Comparison of ENCODE assay signal across 1 cellular context in genomic region chr2:241770936-241771285, GRCh38.
TF ChIP-seq lines count a peak whose summit lies in the region.

No MANE protein-coding gene starts in this region.

TF ChIP-seq in HepG2, 621 proteins besides CTCF, POLR2A, EP300 and RAD21 (continues in another document):
- TF ChIP-seq ZHX1 (CRISPR knock-in tag; IDR thresholded peaks at IDR 0.05; ENCODE audit: low read depth), result no peak
- 0 out of 2 replicates have a peak, but pooled peaks have one; percentile 12 for TF ChIP-seq ZNF260 (CRISPR knock-in tag; IDR thresholded peaks at IDR 0.05; ENCODE audit: borderline replicate concordance, low read depth)
- no peak for TF ChIP-seq HBP1 (CRISPR knock-in tag; IDR thresholded peaks at IDR 0.05; ENCODE audit: low read depth)
- TF ChIP-seq JUN (CRISPR knock-in tag; IDR thresholded peaks at IDR 0.05), result no peak
- no peak for TF ChIP-seq ZNF124 (CRISPR knock-in tag; IDR thresholded peaks at IDR 0.05)
- no peak for TF ChIP-seq AKAP8 (CRISPR knock-in tag; IDR thresholded peaks at IDR 0.05)
- TF ChIP-seq ZNF737 (CRISPR knock-in tag; IDR thresholded peaks at IDR 0.05; ENCODE audit: borderline replicate concordance), result peak; percentile 62; the same call in 1 of the 2 replicates
- TF ChIP-seq ZNF510 (CRISPR knock-in tag; IDR thresholded peaks at IDR 0.05; ENCODE audit: low read depth), result no peak
- TF ChIP-seq TIGD3 (CRISPR knock-in tag; IDR thresholded peaks at IDR 0.05; ENCODE audit: borderline replicate concordance), result no peak
- TF ChIP-seq ZNF552 (CRISPR knock-in tag; IDR thresholded peaks at IDR 0.05; ENCODE audit: borderline replicate concordance), result no peak
- no peak for TF ChIP-seq REST (IDR thresholded peaks at IDR 0.05; ENCODE audit: borderline replicate concordance in 1 of 2, low read depth in 1 of 2, low read length in 2 of 2)
- TF ChIP-seq KLF6 (CRISPR knock-in tag; IDR thresholded peaks at IDR 0.05), result no peak; the same call in 1 of the 2 replicates
- TF ChIP-seq PREB (CRISPR knock-in tag; IDR thresholded peaks at IDR 0.05), result no peak
- 0 out of 2 replicates have a peak, but pooled peaks have one; percentile 50 for TF ChIP-seq PBX3 (CRISPR knock-in tag; IDR thresholded peaks at IDR 0.05; ENCODE audit: borderline replicate concordance)
- TF ChIP-seq SRSF4 (IDR thresholded peaks at IDR 0.05; ENCODE audit: low read depth, low read length, poor library complexity, severe bottlenecking), result peak; percentile 60
- no peak for TF ChIP-seq ZNF782 (CRISPR knock-in tag; IDR thresholded peaks at IDR 0.05; ENCODE audit: borderline replicate concordance)
- 0 out of 2 replicates have a peak, but pooled peaks have one; percentile 13 for TF ChIP-seq ZNF784 (CRISPR knock-in tag; IDR thresholded peaks at IDR 0.05; ENCODE audit: borderline replicate concordance)
- TF ChIP-seq ASH2L (IDR thresholded peaks at IDR 0.05; ENCODE audit: insufficient read length, low read depth, low read length), result peak; percentile 64
- peak; percentile 40 for TF ChIP-seq NAIF1 (CRISPR knock-in tag; IDR thresholded peaks at IDR 0.05; ENCODE audit: borderline replicate concordance)
- TF ChIP-seq ATF7 (IDR thresholded peaks at IDR 0.05), result no peak
- no peak for TF ChIP-seq ATF7 (CRISPR knock-in tag; IDR thresholded peaks at IDR 0.05)
- no peak for TF ChIP-seq ZNF773 (CRISPR knock-in tag; IDR thresholded peaks at IDR 0.05; ENCODE audit: borderline replicate concordance)
- TF ChIP-seq PCBP2 (optimal IDR thresholded peaks at IDR 0.05; ENCODE audit: low read depth, low read length, poor library complexity, severe bottlenecking), result no peak
- no peak for TF ChIP-seq LCORL (IDR thresholded peaks at IDR 0.05)
- TF ChIP-seq LCORL (CRISPR knock-in tag; IDR thresholded peaks at IDR 0.05), result peak; percentile 57; the same call in 1 of the 2 replicates
- TF ChIP-seq ZNF34 (CRISPR knock-in tag; IDR thresholded peaks at IDR 0.05; ENCODE audit: borderline replicate concordance), result 0 out of 2 replicates have a peak, but pooled peaks have one; percentile 1
- 0 out of 2 replicates have a peak, but pooled peaks have one; percentile 6 for TF ChIP-seq KLF12 (CRISPR knock-in tag; IDR thresholded peaks at IDR 0.05; ENCODE audit: borderline replicate concordance)
- no peak for TF ChIP-seq TBX2 (CRISPR knock-in tag; IDR thresholded peaks at IDR 0.05; ENCODE audit: borderline replicate concordance)
- no peak for TF ChIP-seq THYN1 (CRISPR knock-in tag; IDR thresholded peaks at IDR 0.05; ENCODE audit: borderline replicate concordance, low read depth)
- no peak for TF ChIP-seq HNRNPLL (IDR thresholded peaks at IDR 0.05; ENCODE audit: low read depth, low read length, poor library complexity, severe bottlenecking)
- peak; percentile 21; the same call in 1 of the 2 replicates for TF ChIP-seq CREB3 (CRISPR knock-in tag; IDR thresholded peaks at IDR 0.05)
- TF ChIP-seq ETS1 (CRISPR knock-in tag; IDR thresholded peaks at IDR 0.05), result 0 out of 2 replicates have a peak, but pooled peaks have one; percentile 29
- TF ChIP-seq ZNF850 (CRISPR knock-in tag; conservative IDR thresholded peaks at IDR 0.05), result 0 out of 2 replicates have a peak, but pooled peaks have one; percentile 15
- TF ChIP-seq SNAI1 (CRISPR knock-in tag; IDR thresholded peaks at IDR 0.05; ENCODE audit: borderline replicate concordance), result peak; percentile 51; the same call in 1 of the 2 replicates
- peak; percentile 65 for TF ChIP-seq ZNF777 (CRISPR knock-in tag; IDR thresholded peaks at IDR 0.05)
- no peak for TF ChIP-seq ZNF616 (CRISPR knock-in tag; IDR thresholded peaks at IDR 0.05; ENCODE audit: low read depth)
- peak; percentile 27; the same call in 1 of the 2 replicates for TF ChIP-seq CREBL2 (CRISPR knock-in tag; IDR thresholded peaks at IDR 0.05; ENCODE audit: borderline replicate concordance)
- no peak for TF ChIP-seq IKZF5 (CRISPR knock-in tag; IDR thresholded peaks at IDR 0.05)
- TF ChIP-seq SCMH1 (CRISPR knock-in tag; IDR thresholded peaks at IDR 0.05; ENCODE audit: borderline replicate concordance), result no peak
- no peak for TF ChIP-seq RFXAP (CRISPR knock-in tag; IDR thresholded peaks at IDR 0.05; ENCODE audit: borderline replicate concordance)
- peak; percentile 88; the same call in 1 of the 2 replicates for TF ChIP-seq ZNF33A (CRISPR knock-in tag; IDR thresholded peaks at IDR 0.05; ENCODE audit: borderline replicate concordance)
